ENCODE assay signal across 21 cellular contexts in genomic region chr11:71189768-71190315, GRCh38.
"Had no signal": no experiment of that assay in that cellular context is flagged by ENCODE, and none has a peak within 500 bp of the region (broad histone marks: within the 10 kb centered on the region; RNA-seq: fewer than 3 reads in every experiment).

No MANE protein-coding gene starts in this region.

- H3K4me2 ChIP-seq: neural progenitor cell had no signal

- H3K4me3 ChIP-seq: esophagus muscularis mucosa, gastrocnemius medialis, heart right ventricle, left ventricle myocardium inferior, lower lobe of right lung, neural progenitor cell, right atrium auricular region, tibial nerve had no signal

- H3K79me2 ChIP-seq: parathyroid adenoma had no signal

- H3K27me3 ChIP-seq: gastrocnemius medialis, neural progenitor cell, right atrium auricular region, tibial nerve had no signal

- H3K27ac ChIP-seq: epithelial cell of prostate, esophagus muscularis mucosa, gastrocnemius medialis, heart right ventricle, left ventricle myocardium inferior, lower lobe of right lung, neural progenitor cell, parathyroid adenoma, right atrium auricular region, tibial nerve had no signal

- DNase-seq: effector memory CD8-positive, alpha-beta T cell; gastrocnemius medialis; heart right ventricle; hypothalamus; left ventricle myocardium inferior; lower lobe of right lung; midbrain; occipital lobe; stimulated activated CD4-positive, alpha-beta T cell treated with anti-CD3 and anti-CD28 coated beads, Interleukin-15, amount 100 ng/mL, for 24 hours; stimulated activated CD4-positive, alpha-beta T cell treated with anti-CD3 and anti-CD28 coated beads, Interleukin-1b, Interleukin-23, amount 100 ng/mL, for 48 hours; stimulated activated CD4-positive, alpha-beta T cell treated with anti-CD3 and anti-CD28 coated beads, Interleukin-4, amount 100 ng/mL, for 24 hours had no signal

- ATAC-seq: effector memory CD8-positive, alpha-beta T cell; gastrocnemius medialis; heart right ventricle; lower lobe of right lung; natural killer cell treated with Interleukin-12 subunit alpha and Interleukin-12 subunit beta and Interleukin-15 and Interleukin-18, amount 100 ng/mL, for 72 hours; stimulated activated memory B cell treated with anti-CD40 and anti-IgM and Interleukin-4, amounts not matched to agents 10 μg/mL and 1 μg/mL and 100 μg/mL, for 72 hours had no signal

- H2AFZ ChIP-seq: neural progenitor cell, parathyroid adenoma had no signal

- FAIRE-seq: islet of Langerhans, urothelium cell line had no signal

- H3K36me3 ChIP-seq: esophagus muscularis mucosa, gastrocnemius medialis, heart right ventricle, left ventricle myocardium inferior, lower lobe of right lung, neural progenitor cell, right atrium auricular region, tibial nerve had no signal

- H3K9me3 ChIP-seq: esophagus muscularis mucosa, gastrocnemius medialis, heart right ventricle, left ventricle myocardium inferior, lower lobe of right lung, right atrium auricular region, tibial nerve had no signal

- H3K9ac ChIP-seq: neural progenitor cell, parathyroid adenoma had no signal

- H3K4me1 ChIP-seq: esophagus muscularis mucosa, gastrocnemius medialis, heart right ventricle, left ventricle myocardium inferior, lower lobe of right lung, neural progenitor cell, parathyroid adenoma, right atrium auricular region, tibial nerve had no signal
